In genomic region chr1:184146202-184146601, GRCh38 we compare ENCODE assay signal across 18 cellular contexts.
DNase-seq lines count a peak whose midpoint lies in the region; ATAC-seq, FAIRE-seq and TF ChIP-seq lines count a peak whose summit lies in the region.
"Had no signal": no experiment of that assay in that cellular context is flagged by ENCODE, and none has a peak within 500 bp of the region (broad histone marks: within the 10 kb centered on the region; RNA-seq: fewer than 3 reads in every experiment).

No MANE protein-coding gene starts in this region.

- peaks cover 7 to 16% of the 10 kb centered on the region in 2 experiments; a peak in 2 of 5 replicates for H3K27me3 ChIP-seq in K562 (ENCODE audit: control insufficient read depth in 2 of 2, insufficient read depth in 2 of 2, low read length in 2 of 2)
- H3K27me3 ChIP-seq in esophagus muscularis mucosa: no peaks in the 10 kb centered on the region
- no peaks in the 10 kb centered on the region; the same call in 1 of the 2 replicates for H3K27me3 ChIP-seq in H7 (ENCODE audit: control insufficient read depth, insufficient read depth, low read length)
- H3K27me3 ChIP-seq: BLaER1 had no signal

- no peak overlapping the region for H3K9ac ChIP-seq in K562 (ENCODE audit: insufficient read depth in 1 of 2, low read depth in 2 of 2, low read length in 2 of 2)
- H3K9ac ChIP-seq: BLaER1 had no signal

- H3K4me3 ChIP-seq in K562 (no peak overlapping the region), esophagus muscularis mucosa (no peak overlapping the region), H7 (ENCODE audit: insufficient read depth, low read depth, low read length) (no peak overlapping the region)
- H3K4me3 ChIP-seq: BLaER1, GM23338 had no signal

- TF ChIP-seq EP300 in K562 (IDR thresholded peaks at IDR 0.05; ENCODE audit: low read length): no peak
- no peak for TF ChIP-seq EP300 in esophagus muscularis mucosa (IDR thresholded peaks at IDR 0.05)

- CTCF ChIA-PET in K562 (lab: Yijun Ruan, JAX; ENCODE audit: low intra/inter-chr PET ratio): no interaction called here

- in situ Hi-C loops in K562 (cut with MboI): no loop called here

- TF ChIP-seq POLR2A in K562 (conservative IDR thresholded peaks at IDR 0.05) (no peak), esophagus muscularis mucosa (IDR thresholded peaks at IDR 0.05; ENCODE audit: low read depth) (no peak)

- DNase-seq in NCI-H748 (lab: John Stamatoyannopoulos, UW; ENCODE audit: unreplicated experiment) (peak; percentile 35), NCI-H748 treated with DMSO at 0.1 percent for 48 hours (lab: John Stamatoyannopoulos, UW) (no peak), K562 (ENCODE audit: extremely low read depth in 1 of 4, low spot score in 3 of 4) (no peak), esophagus muscularis mucosa (ENCODE audit: extremely low spot score) (peak; percentile 12), NCI-H128 (lab: John Stamatoyannopoulos, UW; ENCODE audit: unreplicated experiment) (no peak), H7 (no peak)
- DNase-seq: Caco-2; CD4-positive, CD25-positive, alpha-beta regulatory T cell; CD8-positive, alpha-beta T cell; DMS153; DMS79 treated with DMSO at 0.1 percent for 48 hours; GF-D8; HCEC 1CT had no signal

- no peak overlapping the region for H3K27ac ChIP-seq in K562 (ENCODE audit: extremely low read depth, low read depth, low read length)
- H3K27ac ChIP-seq in esophagus muscularis mucosa (replicated peaks in 1 of 4): no peak overlapping the region
- H3K27ac ChIP-seq: BLaER1, C4-2B had no signal

- POLR2A ChIA-PET in K562 (lab: Yijun Ruan, JAX): interaction anchor here (0.6 to 1.3 kb wide), 3 partner anchors 10 to 89 kb away, joined by 3 read pairs; no protein-coding TSS in a partner anchor

- ATAC-seq in K562: no peak
- ATAC-seq: CD8-positive, alpha-beta T cell; GM23338 had no signal

- 2% methylated on average over 4 of the region's 4 CpGs for WGBS in K562 (ENCODE audit: insufficient coverage, low coverage, missing lambda C conversion rate)
- 99% methylated on average over 4 of the region's 4 CpGs for WGBS in esophagus muscularis mucosa

- no peak for TF ChIP-seq RAD21 in K562 (CRISPR knock-in tag; conservative IDR thresholded peaks at IDR 0.05 in 1 of 2, IDR thresholded peaks at IDR 0.05 in 1 of 2)

- no peaks in the 10 kb centered on the region for H3K4me1 ChIP-seq in K562 (replicated peaks in 1 of 2; ENCODE audit: control insufficient read depth in 2 of 2, insufficient read depth in 2 of 2, low read length in 2 of 2)
- peaks cover 11 to 21% (median 19%) of the 10 kb centered on the region in 4 donors for H3K4me1 ChIP-seq in esophagus muscularis mucosa
- H3K4me1 ChIP-seq: BLaER1, Caco-2 had no signal

- no peak overlapping the region for H3K4me2 ChIP-seq in K562 (ENCODE audit: insufficient read depth, low read length)
- H3K4me2 ChIP-seq: BLaER1, GM23338 had no signal

- FAIRE-seq in K562 (lab: Jason Lieb, UNC): no peak
- FAIRE-seq: GM12891, GM18507 had no signal

- no peaks in the 10 kb centered on the region for H3K9me3 ChIP-seq in K562 (replicated peaks; ENCODE audit: control insufficient read depth, insufficient read depth, low read depth, low read length)
- no peaks in the 10 kb centered on the region for H3K9me3 ChIP-seq in esophagus muscularis mucosa
- H3K9me3 ChIP-seq: BLaER1, Caco-2 had no signal

- no peak overlapping the region for H2AFZ ChIP-seq in K562 (ENCODE audit: low read depth, low read length)
- H2AFZ ChIP-seq: GM23338 had no signal

- no peaks in the 10 kb centered on the region for H4K20me1 ChIP-seq in K562 (replicated peaks; ENCODE audit: control insufficient read depth, insufficient read depth, low read length)
- H4K20me1 ChIP-seq: BLaER1 had no signal

- BruUV-seq in K562 (replicated peaks; lab: Mats Ljungman, UMichigan): no TSS peak

- H3K79me2 ChIP-seq in K562 (ENCODE audit: control insufficient read depth, insufficient read depth, low read length): no peaks in the 10 kb centered on the region

- TF ChIP-seq CTCF in K562 (IDR thresholded peaks at IDR 0.05 in 2 of 3, conservative IDR thresholded peaks at IDR 0.05 in 1 of 3; ENCODE audit: insufficient read depth in 2 of 3, low read depth in 1 of 3, low read length in 3 of 3) (no peak), esophagus muscularis mucosa (IDR thresholded peaks at IDR 0.05) (no peak)

- H3K36me3 ChIP-seq in K562 (ENCODE audit: control insufficient read depth, insufficient read depth, low read length) (no peaks in the 10 kb centered on the region), esophagus muscularis mucosa (no peaks in the 10 kb centered on the region), H7 (replicated peaks; ENCODE audit: control insufficient read depth, insufficient read depth, low read length) (no peaks in the 10 kb centered on the region)
- H3K36me3 ChIP-seq: BLaER1 had no signal

- no peaks in the 10 kb centered on the region for H3K9me1 ChIP-seq in K562 (ENCODE audit: control insufficient read depth, insufficient read depth, low read length)

- intact Hi-C loops in K562 (cut with micrococcal nuclease): no loop called here
- intact Hi-C loops in esophagus muscularis mucosa (cut with DNase I): no loop called here

TF ChIP-seq in K562, 482 proteins besides CTCF, POLR2A, EP300 and RAD21:
- TF ChIP-seq RFX1 (IDR thresholded peaks at IDR 0.05) (peak; percentile 63), CTBP1 (IDR thresholded peaks at IDR 0.05; ENCODE audit: borderline replicate concordance) (0 out of 2 replicates have a peak, but pooled peaks have one; percentile 15), ETV1 (tag; conservative IDR thresholded peaks at IDR 0.05; ENCODE audit: low read depth) (no peak), CEBPB (tag; IDR thresholded peaks at IDR 0.05) (no peak)

Comparison
In these comparisons a context has a peak if more than half of its experiments do, and no peak if none do; other contexts are left out.
1. DNase-seq: peak in NCI-H748 (single experiment) and esophagus muscularis mucosa (single experiment); none in NCI-H748 treated with DMSO at 0.1 percent for 48 hours (single experiment), K562 (0 of 4), NCI-H128 (single experiment) and H7 (single experiment).